ENCODE assay signal across 9 cellular contexts in genomic region chr3:112302881-112303761, GRCh38. TPM values are rescaled to one million over a fixed set of nuclear protein-coding genes. Genes with fewer than 3 reads are reported as not detected.
DNase-seq lines count a peak whose midpoint lies in the region; ATAC-seq, FAIRE-seq and TF ChIP-seq lines count a peak whose summit lies in the region.
"Had no signal": no experiment of that assay in that cellular context is flagged by ENCODE, and none has a peak within 500 bp of the region (broad histone marks: within the 10 kb centered on the region; RNA-seq: fewer than 3 reads in every experiment).

No MANE protein-coding gene starts in this region.

- peaks cover 6% of the 10 kb centered on the region in 2 donors for H3K4me1 Mint-ChIP-seq in natural killer cell treated with Interleukin-12 subunit alpha and Interleukin-12 subunit beta and Interleukin-15 and Interleukin-18, amount 100 ng/mL, for 72 hours (ENCODE audit: low read depth in 2 of 2)

- 37 to 54% (median 53%) methylated on average over 12 of the region's 12 CpGs for WGBS in small intestine, 3 donors

- H3K9me3 ChIP-seq in HUES48 (ENCODE audit: control insufficient read depth, insufficient read depth, low read length) (peaks cover 9% of the 10 kb centered on the region; the same call in 1 of the 2 replicates), endocrine pancreas (ENCODE audit: control insufficient read depth, low read length) (no peaks in the 10 kb centered on the region), small intestine (ENCODE audit: control insufficient read depth, low read depth) (no peaks in the 10 kb centered on the region)

- no peaks in the 10 kb centered on the region for H3K9me3 Mint-ChIP-seq in natural killer cell treated with Interleukin-12 subunit alpha and Interleukin-12 subunit beta and Interleukin-15 and Interleukin-18, amount 100 ng/mL, for 72 hours

- peak overlapping the region; percentile 66 for H3K9ac ChIP-seq in HUES48 (ENCODE audit: low read depth, low read length)
- peak overlapping the region; percentile 22 for H3K9ac ChIP-seq in endocrine pancreas (ENCODE audit: control insufficient read depth, insufficient read depth, low read length)

- no peaks in the 10 kb centered on the region for H3K36me3 Mint-ChIP-seq in natural killer cell treated with Interleukin-12 subunit alpha and Interleukin-12 subunit beta and Interleukin-15 and Interleukin-18, amount 100 ng/mL, for 72 hours

- TF ChIP-seq CTCF in GM12875 (IDR thresholded peaks at IDR 0.05; ENCODE audit: borderline replicate concordance, insufficient read depth, low read depth, low read length), result no peak

- H3K4me1 ChIP-seq in HUES48 (ENCODE audit: control insufficient read depth, insufficient read depth, low read length), result peaks cover 47% of the 10 kb centered on the region
- H3K4me1 ChIP-seq in endocrine pancreas (ENCODE audit: control insufficient read depth, insufficient read depth, low read length), result peaks cover 17% of the 10 kb centered on the region
- peaks cover 0 to 2% of the 10 kb centered on the region in 2 donors for H3K4me1 ChIP-seq in small intestine (ENCODE audit: control insufficient read depth in 2 of 2, insufficient read depth in 1 of 2, low read depth in 1 of 2, low read length in 1 of 2)

- H3K4me3 Mint-ChIP-seq in natural killer cell treated with Interleukin-12 subunit alpha and Interleukin-12 subunit beta and Interleukin-15 and Interleukin-18, amount 100 ng/mL, for 72 hours, result no peak overlapping the region

- peak overlapping the region; percentile 30 for H3K4me3 ChIP-seq in GM12875 (ENCODE audit: low read depth, low read length)
- peak overlapping the region; percentile 60 for H3K4me3 ChIP-seq in HUES48 (ENCODE audit: low read depth, low read length)
- peak overlapping the region; percentile 71 for H3K4me3 ChIP-seq in endocrine pancreas (ENCODE audit: control insufficient read depth, insufficient read depth, low read length)
- H3K4me3 ChIP-seq in small intestine (ENCODE audit: low read depth in 1 of 2, low read length in 2 of 2), result peak overlapping the region in 1 of 2 donors; percentile 17

- DNase-seq in natural killer cell treated with Interleukin-12 subunit alpha and Interleukin-12 subunit beta and Interleukin-15 and Interleukin-18, amount 100 ng/mL, for 72 hours (ENCODE audit: low spot score), result no peak
- no peak for DNase-seq in stimulated activated CD4-positive, alpha-beta T cell treated with anti-CD3 and anti-CD28 coated beads, Interleukin-2, amount 100 ng/mL, for 48 hours
- DNase-seq in NCI-H2081 (lab: John Stamatoyannopoulos, UW) (no peak), small intestine (no peak), NCI-H1436 (lab: John Stamatoyannopoulos, UW) (no peak)

- H3K27me3 ChIP-seq in HUES48 (ENCODE audit: control insufficient read depth, insufficient read depth, low read length), result no peaks in the 10 kb centered on the region
- H3K27me3 ChIP-seq in endocrine pancreas (ENCODE audit: control insufficient read depth, insufficient read depth, low read length), result no peaks in the 10 kb centered on the region
- H3K27me3 ChIP-seq in small intestine (ENCODE audit: control insufficient read depth in 2 of 2, insufficient read depth in 2 of 2, low read length in 2 of 2), result no peaks in the 10 kb centered on the region

- H3K27ac ChIP-seq in HUES48 (ENCODE audit: low read depth, low read length) (peak overlapping the region; percentile 95), small intestine (ENCODE audit: low read depth in 1 of 2, low read length in 1 of 2) (peak overlapping the region in 1 of 2 donors; percentile 41)

- H3K27me3 Mint-ChIP-seq in natural killer cell treated with Interleukin-12 subunit alpha and Interleukin-12 subunit beta and Interleukin-15 and Interleukin-18, amount 100 ng/mL, for 72 hours, result no peaks in the 10 kb centered on the region

- H3K36me3 ChIP-seq in HUES48 (ENCODE audit: control insufficient read depth, insufficient read depth, low read length) (no peaks in the 10 kb centered on the region), endocrine pancreas (ENCODE audit: control insufficient read depth, insufficient read depth, low read length) (no peaks in the 10 kb centered on the region), small intestine (ENCODE audit: control insufficient read depth in 2 of 2, insufficient read depth in 2 of 2, low read length in 2 of 2) (no peaks in the 10 kb centered on the region)

- peak; percentile 13 to 61 for ATAC-seq in natural killer cell treated with Interleukin-12 subunit alpha and Interleukin-12 subunit beta and Interleukin-15 and Interleukin-18, amount 100 ng/mL, for 72 hours

- no peak for FAIRE-seq in small intestine (lab: Jason Lieb, UNC)

- no peak overlapping the region for H3K27ac Mint-ChIP-seq in natural killer cell treated with Interleukin-12 subunit alpha and Interleukin-12 subunit beta and Interleukin-15 and Interleukin-18, amount 100 ng/mL, for 72 hours

RNA-seq across cellular contexts. Expression of gene SLC9C1, which starts 9.1 kb away (rescaled TPM):
- total RNA-seq in natural killer cell treated with Interleukin-12 subunit alpha and Interleukin-12 subunit beta and Interleukin-15 and Interleukin-18, amount 100 ng/mL, for 72 hours, result not detected
- polyA plus RNA-seq in small intestine, result under 1 TPM in 1 of 3 donors, not detected in 2; 0.06 TPM
- polyA plus RNA-seq: liver had no signal

RNA-seq across cellular contexts. Expression of gene CD200, which starts 29.8 kb away (rescaled TPM):
- under 1 TPM; 0.17 to 0.36 TPM for total RNA-seq in natural killer cell treated with Interleukin-12 subunit alpha and Interleukin-12 subunit beta and Interleukin-15 and Interleukin-18, amount 100 ng/mL, for 72 hours
- 1 to 10 TPM in 2 of 3 donors, not detected in 1; 1.1 to 7.9 TPM for polyA plus RNA-seq in small intestine
